ENCODE assay signal across 14 cellular contexts in the genomic region with DNA sequence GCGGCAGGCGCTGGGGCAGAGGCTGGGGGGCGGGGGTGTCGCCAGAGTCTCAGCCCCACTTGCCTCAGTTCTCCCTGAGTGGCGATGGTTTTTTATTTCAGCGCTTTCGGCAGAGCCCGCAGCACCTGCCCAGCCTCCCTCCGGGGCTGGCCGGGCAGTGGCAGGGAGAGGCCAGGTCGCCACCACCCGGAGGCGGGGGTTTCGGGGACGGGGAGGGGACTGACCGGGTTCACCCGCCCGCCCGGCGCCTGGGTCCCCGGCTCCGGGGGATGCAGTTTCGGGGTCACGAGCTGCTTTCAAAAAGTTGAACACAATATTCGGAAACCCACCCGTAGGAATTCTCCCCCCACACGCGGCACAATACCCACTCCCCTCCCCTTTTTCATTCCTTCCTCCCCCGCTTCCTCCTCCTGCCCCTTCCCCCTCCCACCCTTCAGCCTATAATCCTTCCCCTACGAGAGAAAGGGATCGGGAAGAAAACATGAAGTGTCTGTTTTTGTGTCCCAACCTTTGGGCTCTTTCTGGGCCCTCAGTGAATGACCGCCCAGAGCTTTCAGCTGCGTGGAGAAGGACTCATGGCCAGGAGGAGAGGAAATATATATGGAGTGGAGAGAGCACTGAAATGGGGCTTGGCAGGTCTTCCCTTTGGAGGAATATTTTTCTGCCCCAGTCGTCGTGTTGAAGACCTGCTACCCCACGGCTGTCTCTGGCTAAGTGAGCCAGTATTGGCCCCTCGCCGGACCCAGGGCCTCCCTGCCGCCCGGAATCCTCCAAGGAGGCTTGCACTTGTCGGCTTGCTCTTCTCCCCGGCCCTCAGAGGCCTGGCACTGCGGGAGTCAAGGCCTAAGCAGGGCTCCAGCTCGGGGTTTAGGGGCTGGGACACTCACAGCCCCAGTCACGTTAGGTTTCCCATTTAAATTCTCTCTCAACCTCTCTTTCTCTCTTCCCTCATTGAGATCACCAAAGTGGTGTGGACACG. TPM values are rescaled to one million over a fixed set of nuclear protein-coding genes. Genes with fewer than 3 reads are reported as not detected.
DNase-seq lines count a peak whose midpoint lies in the region; ATAC-seq, FAIRE-seq and TF ChIP-seq lines count a peak whose summit lies in the region.
"Had no signal": no experiment of that assay in that cellular context is flagged by ENCODE, and none has a peak within 500 bp of the region (broad histone marks: within the 10 kb centered on the region; RNA-seq: fewer than 3 reads in every experiment).

No MANE protein-coding gene starts in this region.

- CTCF ChIA-PET in activated CD4-positive, alpha-beta T cell treated with anti-CD3 and anti-CD28 coated beads, Interleukin-2, amount 10 ng/mL, durations not matched to agents 7 days and 5 days (lab: Charles Lee) = interaction anchor here (0.6 to 2.0 kb wide), 4 partner anchors 12 to 480 kb away, joined by 3 to 6 read pairs (median 3); no protein-coding TSS in a partner anchor
- CTCF ChIA-PET in activated CD4-positive, alpha-beta T cell treated with anti-CD3 and anti-CD28 coated beads for 36 hours (lab: Charles Lee) = interaction anchor here (0.7 to 6.4 kb wide), 3 partner anchors 9 to 460 kb away, joined by 4 to 30 read pairs (median 5); no protein-coding TSS in a partner anchor

- no peaks in the 10 kb centered on the region for H3K9me3 Mint-ChIP-seq in activated CD4-positive, alpha-beta T cell treated with anti-CD3 and anti-CD28 coated beads, Interleukin-2, amount 10 ng/mL, durations not matched to agents 7 days and 5 days
- no peaks in the 10 kb centered on the region for H3K9me3 Mint-ChIP-seq in activated CD4-positive, alpha-beta T cell treated with anti-CD3 and anti-CD28 coated beads for 36 hours (ENCODE audit: low read depth)
- no peaks in the 10 kb centered on the region for H3K9me3 Mint-ChIP-seq in stimulated activated memory B cell treated with anti-CD40 and anti-IgM and Interleukin-4, amounts not matched to agents 10 μg/mL and 1 μg/mL and 100 μg/mL, for 72 hours

- H3K4me3 ChIP-seq in SK-N-MC = peak overlapping the region; percentile 28; the same call in 1 of the 2 replicates
- peak overlapping the region in 3 of 5 donors; percentile 34 to 56 (median 55) for H3K4me3 ChIP-seq in subcutaneous abdominal adipose tissue (ENCODE audit: low read depth in 1 of 5, low read length in 5 of 5)
- peak overlapping the region in 1 of 2 donors; percentile 29 for H3K4me3 ChIP-seq in kidney (ENCODE audit: low read length in 2 of 2)
- no peak overlapping the region for H3K4me3 ChIP-seq in brain microvascular endothelial cell (ENCODE audit: low read depth, low read length)

- TF ChIP-seq CTCF in kidney (IDR thresholded peaks at IDR 0.05; ENCODE audit: borderline replicate concordance, extremely low read depth, insufficient read depth) (no peak), brain microvascular endothelial cell (IDR thresholded peaks at IDR 0.05; ENCODE audit: low read depth, low read length, missing control alignments) (no peak)

- H3K36me3 ChIP-seq in SK-N-MC (ENCODE audit: insufficient read depth, low read length) (no peaks in the 10 kb centered on the region), subcutaneous abdominal adipose tissue (ENCODE audit: control insufficient read depth in 5 of 5, insufficient read depth in 5 of 5, low read length in 5 of 5) (no peaks in the 10 kb centered on the region), kidney (ENCODE audit: control insufficient read depth in 1 of 2, insufficient read depth in 2 of 2, low read length in 2 of 2) (no peaks in the 10 kb centered on the region), brain microvascular endothelial cell (replicated peaks) (no peaks in the 10 kb centered on the region)

- in situ Hi-C loops in brain microvascular endothelial cell (cut with HindIII; ENCODE audit: low pct_ligation_motif_present, low sequenced_read_pairs) = no loop called here

- DNase-seq in activated CD4-positive, alpha-beta T cell treated with anti-CD3 and anti-CD28 coated beads, Interleukin-2, amount 10 ng/mL, durations not matched to agents 7 days and 5 days = no peak
- DNase-seq in activated CD4-positive, alpha-beta T cell treated with anti-CD3 and anti-CD28 coated beads for 36 hours = no peak
- DNase-seq in SK-N-MC (ENCODE audit: low read depth, low spot score) (no peak), left kidney (ENCODE audit: low read depth, low spot score) (peak; percentile 48), kidney (no peak), brain microvascular endothelial cell (no peak)
- DNase-seq: activated CD4-positive, alpha-beta T cell treated with anti-CD3 and anti-CD28 coated beads, Interleukin-2, amount 50 U/mL, for 4 hours; body of pancreas; NCI-H1105 treated with DMSO at 0.1 percent for 48 hours had no signal

- no peaks in the 10 kb centered on the region for H3K9me3 ChIP-seq in SK-N-MC (ENCODE audit: low read depth, low read length)
- no peaks in the 10 kb centered on the region for H3K9me3 ChIP-seq in subcutaneous abdominal adipose tissue (ENCODE audit: control insufficient read depth in 5 of 5, low read length in 5 of 5)
- no peaks in the 10 kb centered on the region for H3K9me3 ChIP-seq in kidney (ENCODE audit: control insufficient read depth in 1 of 2, low read length in 2 of 2)
- H3K9me3 ChIP-seq: body of pancreas had no signal

- H3K9ac ChIP-seq in SK-N-MC (ENCODE audit: insufficient read length) (no peak overlapping the region), subcutaneous abdominal adipose tissue (ENCODE audit: low read length in 5 of 5) (no peak overlapping the region), kidney (ENCODE audit: low read length in 2 of 2) (no peak overlapping the region)

- H3K27me3 Mint-ChIP-seq in activated CD4-positive, alpha-beta T cell treated with anti-CD3 and anti-CD28 coated beads, Interleukin-2, amount 10 ng/mL, durations not matched to agents 7 days and 5 days = peaks cover 81% of the 10 kb centered on the region
- H3K27me3 Mint-ChIP-seq in activated CD4-positive, alpha-beta T cell treated with anti-CD3 and anti-CD28 coated beads for 36 hours = peaks cover 71% of the 10 kb centered on the region
- H3K27me3 Mint-ChIP-seq in stimulated activated memory B cell treated with anti-CD40 and anti-IgM and Interleukin-4, amounts not matched to agents 10 μg/mL and 1 μg/mL and 100 μg/mL, for 72 hours = peaks cover 95% of the 10 kb centered on the region

- H3K27ac ChIP-seq in SK-N-MC (no peak overlapping the region), subcutaneous abdominal adipose tissue (ENCODE audit: low read depth, low read length) (no peak overlapping the region), kidney (ENCODE audit: low read depth in 2 of 2, low read length in 2 of 2) (no peak overlapping the region), brain microvascular endothelial cell (no peak overlapping the region)
- H3K27ac ChIP-seq: body of pancreas had no signal

- peaks cover 25% of the 10 kb centered on the region for H3K4me1 Mint-ChIP-seq in activated CD4-positive, alpha-beta T cell treated with anti-CD3 and anti-CD28 coated beads, Interleukin-2, amount 10 ng/mL, durations not matched to agents 7 days and 5 days
- peaks cover 32% of the 10 kb centered on the region for H3K4me1 Mint-ChIP-seq in activated CD4-positive, alpha-beta T cell treated with anti-CD3 and anti-CD28 coated beads for 36 hours
- H3K4me1 Mint-ChIP-seq in stimulated activated memory B cell treated with anti-CD40 and anti-IgM and Interleukin-4, amounts not matched to agents 10 μg/mL and 1 μg/mL and 100 μg/mL, for 72 hours = peaks cover 64% of the 10 kb centered on the region

- intact Hi-C loops in activated CD4-positive, alpha-beta T cell treated with anti-CD3 and anti-CD28 coated beads for 36 hours (cut with DNase I, micrococcal nuclease) = loop anchor here in 1 of 2 experiments (2.0 to 5.0 kb wide), 3 partner anchors 13 to 137 kb away; no protein-coding TSS in a partner anchor
- intact Hi-C loops in kidney (cut with DNase I) = no loop called here

- H3K4me3 Mint-ChIP-seq in activated CD4-positive, alpha-beta T cell treated with anti-CD3 and anti-CD28 coated beads, Interleukin-2, amount 10 ng/mL, durations not matched to agents 7 days and 5 days = no peak overlapping the region
- no peak overlapping the region for H3K4me3 Mint-ChIP-seq in activated CD4-positive, alpha-beta T cell treated with anti-CD3 and anti-CD28 coated beads for 36 hours
- H3K4me3 Mint-ChIP-seq in stimulated activated memory B cell treated with anti-CD40 and anti-IgM and Interleukin-4, amounts not matched to agents 10 μg/mL and 1 μg/mL and 100 μg/mL, for 72 hours = no peak overlapping the region

- H3K27ac Mint-ChIP-seq in activated CD4-positive, alpha-beta T cell treated with anti-CD3 and anti-CD28 coated beads, Interleukin-2, amount 10 ng/mL, durations not matched to agents 7 days and 5 days = peak overlapping the region; percentile 31
- H3K27ac Mint-ChIP-seq in activated CD4-positive, alpha-beta T cell treated with anti-CD3 and anti-CD28 coated beads for 36 hours = no peak overlapping the region
- H3K27ac Mint-ChIP-seq in stimulated activated memory B cell treated with anti-CD40 and anti-IgM and Interleukin-4, amounts not matched to agents 10 μg/mL and 1 μg/mL and 100 μg/mL, for 72 hours = no peak overlapping the region

- H3K36me3 Mint-ChIP-seq in activated CD4-positive, alpha-beta T cell treated with anti-CD3 and anti-CD28 coated beads, Interleukin-2, amount 10 ng/mL, durations not matched to agents 7 days and 5 days (ENCODE audit: low read depth) = peaks cover 3% of the 10 kb centered on the region
- H3K36me3 Mint-ChIP-seq in activated CD4-positive, alpha-beta T cell treated with anti-CD3 and anti-CD28 coated beads for 36 hours (ENCODE audit: low read depth) = no peaks in the 10 kb centered on the region
- H3K36me3 Mint-ChIP-seq in stimulated activated memory B cell treated with anti-CD40 and anti-IgM and Interleukin-4, amounts not matched to agents 10 μg/mL and 1 μg/mL and 100 μg/mL, for 72 hours = no peaks in the 10 kb centered on the region

- POLR2A ChIA-PET in activated CD4-positive, alpha-beta T cell treated with anti-CD3 and anti-CD28 coated beads, Interleukin-2, amount 10 ng/mL, durations not matched to agents 7 days and 5 days (lab: Charles Lee) = no interaction called here
- POLR2A ChIA-PET in activated CD4-positive, alpha-beta T cell treated with anti-CD3 and anti-CD28 coated beads for 36 hours (lab: Charles Lee) = no interaction called here

- H3K27me3 ChIP-seq in subcutaneous abdominal adipose tissue (ENCODE audit: control insufficient read depth in 5 of 5, insufficient read depth in 4 of 5, low read length in 5 of 5) (peaks cover 79 to 90% (median 85%) of the 10 kb centered on the region in 5 donors), brain microvascular endothelial cell (replicated peaks) (peaks cover 93% of the 10 kb centered on the region)

- no peak for ATAC-seq in activated CD4-positive, alpha-beta T cell treated with anti-CD3 and anti-CD28 coated beads for 36 hours
- ATAC-seq in stimulated activated memory B cell treated with anti-CD40 and anti-IgM and Interleukin-4, amounts not matched to agents 10 μg/mL and 1 μg/mL and 100 μg/mL, for 72 hours = no peak

- FAIRE-seq in kidney (lab: Jason Lieb, UNC) = no peak

- H3K4me1 ChIP-seq in subcutaneous abdominal adipose tissue (ENCODE audit: control insufficient read depth in 5 of 5, insufficient read depth in 5 of 5, low read length in 5 of 5) (peaks cover 2 to 66% (median 53%) of the 10 kb centered on the region in 5 donors), kidney (ENCODE audit: control insufficient read depth in 1 of 2, insufficient read depth in 1 of 2, low read depth in 1 of 2, low read length in 2 of 2) (peaks cover 0 to 7% of the 10 kb centered on the region in 2 donors)

RNA-seq across cellular contexts. Expression of a gene that starts 2.1 kb away (rescaled TPM):
- not detected for total RNA-seq in activated CD4-positive, alpha-beta T cell treated with anti-CD3 and anti-CD28 coated beads, Interleukin-2, amount 10 ng/mL, durations not matched to agents 7 days and 5 days
- not detected for total RNA-seq in activated CD4-positive, alpha-beta T cell treated with anti-CD3 and anti-CD28 coated beads for 36 hours
- 0.16 TPM for total RNA-seq in kidney
- polyA plus RNA-seq in kidney (ENCODE audit: insufficient read depth, low read depth, low replicate concordance) = 0.19 TPM
- total RNA-seq: omental fat pad, RPMI7951 had no signal
- polyA plus RNA-seq: AG04450 had no signal
